In the genomic region with DNA sequence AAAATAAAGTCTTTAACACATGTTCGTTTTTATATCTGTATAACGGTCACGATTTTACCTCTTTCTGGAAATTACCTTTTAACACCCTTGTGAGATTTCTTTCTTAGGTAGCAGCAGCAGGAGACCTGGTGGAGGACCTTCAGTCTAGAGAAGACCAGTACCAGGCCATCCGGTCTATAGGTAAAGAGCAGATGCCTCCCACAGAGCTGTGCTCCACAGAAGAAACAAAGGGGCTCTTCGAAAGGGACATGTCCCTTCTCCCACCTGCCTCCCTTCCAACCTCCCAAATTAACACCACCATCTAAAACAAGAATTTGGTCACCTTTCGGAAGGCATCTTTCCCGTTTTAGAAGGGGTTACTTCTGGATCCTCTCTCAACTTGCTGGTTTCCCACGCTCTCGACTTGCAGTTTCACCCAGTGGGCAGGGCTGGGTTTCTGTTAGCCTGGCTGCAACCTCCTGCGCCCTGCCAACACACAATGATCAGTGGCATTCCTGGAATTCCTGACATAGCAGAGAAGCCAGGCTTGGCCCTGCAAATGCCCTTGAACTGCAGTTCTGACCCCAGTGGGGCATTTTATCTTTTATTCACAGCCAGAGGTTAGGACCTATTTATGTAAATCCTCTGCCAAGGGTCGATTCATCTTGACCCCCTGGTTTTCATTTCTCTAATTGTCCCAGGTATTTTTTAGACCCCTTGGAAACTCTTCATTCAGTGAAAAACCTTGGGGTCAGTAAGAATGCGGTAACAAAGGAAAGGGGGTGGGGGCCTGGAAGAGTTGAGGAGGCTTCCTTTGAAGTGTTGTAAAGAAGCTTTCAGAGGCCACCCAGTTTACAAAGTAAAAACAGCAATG, we compare ENCODE assay signal across 1 cellular context.
TF ChIP-seq lines count a peak whose summit lies in the region.

No MANE protein-coding gene starts in this region.

TF ChIP-seq in HepG2, 621 proteins besides CTCF, POLR2A, EP300 and RAD21 (continued from another document and continues in another):
- 0 out of 4 replicates have a peak, but pooled peaks of 1 of the 2 experiments have one; percentile 21 for TF ChIP-seq REST (IDR thresholded peaks at IDR 0.05; ENCODE audit: borderline replicate concordance in 1 of 2, low read depth in 1 of 2, low read length in 2 of 2)
- TF ChIP-seq MAFG (CRISPR knock-in tag; IDR thresholded peaks at IDR 0.05) = no peak
- TF ChIP-seq MED8 (CRISPR knock-in tag; IDR thresholded peaks at IDR 0.05; ENCODE audit: insufficient replicate concordance) = peak; percentile 58
- TF ChIP-seq ZNF678 (CRISPR knock-in tag; IDR thresholded peaks at IDR 0.05) = no peak
- peak; percentile 36; the same call in 1 of the 2 replicates for TF ChIP-seq FOXK1 (CRISPR knock-in tag; IDR thresholded peaks at IDR 0.05; ENCODE audit: borderline replicate concordance, low read depth)
- TF ChIP-seq ZNF234 (CRISPR knock-in tag; conservative IDR thresholded peaks at IDR 0.05) = no peak
- no peak for TF ChIP-seq EEA1 (CRISPR knock-in tag; IDR thresholded peaks at IDR 0.05; ENCODE audit: borderline replicate concordance)
- no peak for TF ChIP-seq AHR (CRISPR knock-in tag; IDR thresholded peaks at IDR 0.05)
- no peak for TF ChIP-seq BHLHE40 (IDR thresholded peaks at IDR 0.05; ENCODE audit: low read length)
- TF ChIP-seq ZBTB26 (CRISPR knock-in tag; IDR thresholded peaks at IDR 0.05; ENCODE audit: borderline replicate concordance) = peak; percentile 60; the same call in 1 of the 2 replicates
- TF ChIP-seq PHF20 (CRISPR knock-in tag; IDR thresholded peaks at IDR 0.05) = no peak
- TF ChIP-seq ZNF883 (CRISPR knock-in tag; IDR thresholded peaks at IDR 0.05; ENCODE audit: not compliant biosample characterization) = no peak
- TF ChIP-seq ZBTB20 (CRISPR knock-in tag; IDR thresholded peaks at IDR 0.05; ENCODE audit: borderline replicate concordance, low read depth) = 0 out of 2 replicates have a peak, but pooled peaks have one; percentile 40
- no peak for TF ChIP-seq ZNF569 (CRISPR knock-in tag; IDR thresholded peaks at IDR 0.05; ENCODE audit: borderline replicate concordance)
- TF ChIP-seq, protein P1, sequence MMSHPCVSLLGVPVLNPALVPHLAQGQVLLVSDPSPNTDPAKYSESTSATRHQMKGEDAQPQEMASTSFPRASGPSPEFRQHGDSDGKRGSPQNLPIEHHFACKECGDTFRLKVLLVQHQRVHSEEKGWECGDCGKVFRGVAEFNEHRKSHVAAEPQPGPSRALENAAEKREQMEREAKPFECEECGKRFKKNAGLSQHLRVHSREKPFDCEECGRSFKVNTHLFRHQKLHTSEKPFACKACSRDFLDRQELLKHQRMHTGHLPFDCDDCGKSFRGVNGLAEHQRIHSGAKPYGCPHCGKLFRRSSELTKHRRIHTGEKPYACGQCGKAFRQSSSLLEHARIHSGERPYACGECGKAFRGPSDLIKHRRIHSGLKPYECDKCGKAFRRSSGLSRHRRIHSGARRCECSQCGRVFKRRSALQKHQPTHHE (CRISPR knock-in tag; IDR thresholded peaks at IDR 0.05; ENCODE audit: borderline replicate concordance) = no peak
- TF ChIP-seq ERF (CRISPR knock-in tag; IDR thresholded peaks at IDR 0.05) = no peak
- TF ChIP-seq, protein P2, sequence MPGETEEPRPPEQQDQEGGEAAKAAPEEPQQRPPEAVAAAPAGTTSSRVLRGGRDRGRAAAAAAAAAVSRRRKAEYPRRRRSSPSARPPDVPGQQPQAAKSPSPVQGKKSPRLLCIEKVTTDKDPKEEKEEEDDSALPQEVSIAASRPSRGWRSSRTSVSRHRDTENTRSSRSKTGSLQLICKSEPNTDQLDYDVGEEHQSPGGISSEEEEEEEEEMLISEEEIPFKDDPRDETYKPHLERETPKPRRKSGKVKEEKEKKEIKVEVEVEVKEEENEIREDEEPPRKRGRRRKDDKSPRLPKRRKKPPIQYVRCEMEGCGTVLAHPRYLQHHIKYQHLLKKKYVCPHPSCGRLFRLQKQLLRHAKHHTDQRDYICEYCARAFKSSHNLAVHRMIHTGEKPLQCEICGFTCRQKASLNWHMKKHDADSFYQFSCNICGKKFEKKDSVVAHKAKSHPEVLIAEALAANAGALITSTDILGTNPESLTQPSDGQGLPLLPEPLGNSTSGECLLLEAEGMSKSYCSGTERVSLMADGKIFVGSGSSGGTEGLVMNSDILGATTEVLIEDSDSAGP (CRISPR knock-in tag; IDR thresholded peaks at IDR 0.05; ENCODE audit: borderline replicate concordance) = no peak
- TF ChIP-seq POLR2G (IDR thresholded peaks at IDR 0.05; ENCODE audit: low read depth, low read length) = peak; percentile 73
- no peak for TF ChIP-seq HOXD1 (CRISPR knock-in tag; IDR thresholded peaks at IDR 0.05)
- TF ChIP-seq ZFYVE20 (CRISPR knock-in tag; IDR thresholded peaks at IDR 0.05; ENCODE audit: borderline replicate concordance, low read depth) = no peak
- TF ChIP-seq ZNF501 (CRISPR knock-in tag; IDR thresholded peaks at IDR 0.05) = no peak; the same call in 1 of the 2 replicates
- peak; percentile 93 for TF ChIP-seq NCOA2 (CRISPR knock-in tag; IDR thresholded peaks at IDR 0.05)
- TF ChIP-seq KDM3A (CRISPR knock-in tag; IDR thresholded peaks at IDR 0.05; ENCODE audit: low read depth) = no peak
- TF ChIP-seq ADNP (CRISPR knock-in tag; IDR thresholded peaks at IDR 0.05) = no peak
- TF ChIP-seq, protein P3, sequence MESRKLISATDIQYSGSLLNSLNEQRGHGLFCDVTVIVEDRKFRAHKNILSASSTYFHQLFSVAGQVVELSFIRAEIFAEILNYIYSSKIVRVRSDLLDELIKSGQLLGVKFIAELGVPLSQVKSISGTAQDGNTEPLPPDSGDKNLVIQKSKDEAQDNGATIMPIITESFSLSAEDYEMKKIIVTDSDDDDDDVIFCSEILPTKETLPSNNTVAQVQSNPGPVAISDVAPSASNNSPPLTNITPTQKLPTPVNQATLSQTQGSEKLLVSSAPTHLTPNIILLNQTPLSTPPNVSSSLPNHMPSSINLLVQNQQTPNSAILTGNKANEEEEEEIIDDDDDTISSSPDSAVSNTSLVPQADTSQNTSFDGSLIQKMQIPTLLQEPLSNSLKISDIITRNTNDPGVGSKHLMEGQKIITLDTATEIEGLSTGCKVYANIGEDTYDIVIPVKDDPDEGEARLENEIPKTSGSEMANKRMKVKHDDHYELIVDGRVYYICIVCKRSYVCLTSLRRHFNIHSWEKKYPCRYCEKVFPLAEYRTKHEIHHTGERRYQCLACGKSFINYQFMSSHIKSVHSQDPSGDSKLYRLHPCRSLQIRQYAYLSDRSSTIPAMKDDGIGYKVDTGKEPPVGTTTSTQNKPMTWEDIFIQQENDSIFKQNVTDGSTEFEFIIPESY (CRISPR knock-in tag; IDR thresholded peaks at IDR 0.05) = no peak
- TF ChIP-seq, protein P4, sequence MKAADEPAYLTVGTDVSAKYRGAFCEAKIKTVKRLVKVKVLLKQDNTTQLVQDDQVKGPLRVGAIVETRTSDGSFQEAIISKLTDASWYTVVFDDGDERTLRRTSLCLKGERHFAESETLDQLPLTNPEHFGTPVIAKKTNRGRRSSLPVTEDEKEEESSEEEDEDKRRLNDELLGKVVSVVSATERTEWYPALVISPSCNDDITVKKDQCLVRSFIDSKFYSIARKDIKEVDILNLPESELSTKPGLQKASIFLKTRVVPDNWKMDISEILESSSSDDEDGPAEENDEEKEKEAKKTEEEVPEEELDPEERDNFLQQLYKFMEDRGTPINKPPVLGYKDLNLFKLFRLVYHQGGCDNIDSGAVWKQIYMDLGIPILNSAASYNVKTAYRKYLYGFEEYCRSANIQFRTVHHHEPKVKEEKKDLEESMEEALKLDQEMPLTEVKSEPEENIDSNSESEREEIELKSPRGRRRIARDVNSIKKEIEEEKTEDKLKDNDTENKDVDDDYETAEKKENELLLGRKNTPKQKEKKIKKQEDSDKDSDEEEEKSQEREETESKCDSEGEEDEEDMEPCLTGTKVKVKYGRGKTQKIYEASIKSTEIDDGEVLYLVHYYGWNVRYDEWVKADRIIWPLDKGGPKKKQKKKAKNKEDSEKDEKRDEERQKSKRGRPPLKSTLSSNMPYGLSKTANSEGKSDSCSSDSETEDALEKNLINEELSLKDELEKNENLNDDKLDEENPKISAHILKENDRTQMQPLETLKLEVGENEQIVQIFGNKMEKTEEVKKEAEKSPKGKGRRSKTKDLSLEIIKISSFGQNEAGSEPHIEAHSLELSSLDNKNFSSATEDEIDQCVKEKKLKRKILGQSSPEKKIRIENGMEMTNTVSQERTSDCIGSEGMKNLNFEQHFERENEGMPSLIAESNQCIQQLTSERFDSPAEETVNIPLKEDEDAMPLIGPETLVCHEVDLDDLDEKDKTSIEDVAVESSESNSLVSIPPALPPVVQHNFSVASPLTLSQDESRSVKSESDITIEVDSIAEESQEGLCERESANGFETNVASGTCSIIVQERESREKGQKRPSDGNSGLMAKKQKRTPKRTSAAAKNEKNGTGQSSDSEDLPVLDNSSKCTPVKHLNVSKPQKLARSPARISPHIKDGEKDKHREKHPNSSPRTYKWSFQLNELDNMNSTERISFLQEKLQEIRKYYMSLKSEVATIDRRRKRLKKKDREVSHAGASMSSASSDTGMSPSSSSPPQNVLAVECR (CRISPR knock-in tag; IDR thresholded peaks at IDR 0.05; ENCODE audit: borderline replicate concordance) = peak; percentile 18; the same call in 1 of the 2 replicates
- no peak for TF ChIP-seq GFI1 (CRISPR knock-in tag; IDR thresholded peaks at IDR 0.05; ENCODE audit: borderline replicate concordance)
- no peak for TF ChIP-seq YEATS2 (CRISPR knock-in tag; IDR thresholded peaks at IDR 0.05; ENCODE audit: borderline replicate concordance)
- no peak for TF ChIP-seq YEATS4 (CRISPR knock-in tag; IDR thresholded peaks at IDR 0.05; ENCODE audit: borderline replicate concordance)
- no peak for TF ChIP-seq CENPBD1 (CRISPR knock-in tag; IDR thresholded peaks at IDR 0.05; ENCODE audit: borderline replicate concordance, low read depth)
- TF ChIP-seq ZNF788 (CRISPR knock-in tag; IDR thresholded peaks at IDR 0.05; ENCODE audit: borderline replicate concordance) = peak; percentile 61; the same call in 1 of the 2 replicates
- peak; percentile 20; the same call in 1 of the 2 replicates for TF ChIP-seq PITX1 (CRISPR knock-in tag; IDR thresholded peaks at IDR 0.05)
- no peak for TF ChIP-seq ZSCAN12 (CRISPR knock-in tag; IDR thresholded peaks at IDR 0.05)
- TF ChIP-seq PHF5A (CRISPR knock-in tag; IDR thresholded peaks at IDR 0.05; ENCODE audit: low read depth, unreplicated experiment) = no peak
- no peak for TF ChIP-seq JARID2 (CRISPR knock-in tag; IDR thresholded peaks at IDR 0.05; ENCODE audit: insufficient replicate concordance)
- TF ChIP-seq KMT2A (CRISPR knock-in tag; IDR thresholded peaks at IDR 0.05) = no peak
- TF ChIP-seq, protein P5, sequence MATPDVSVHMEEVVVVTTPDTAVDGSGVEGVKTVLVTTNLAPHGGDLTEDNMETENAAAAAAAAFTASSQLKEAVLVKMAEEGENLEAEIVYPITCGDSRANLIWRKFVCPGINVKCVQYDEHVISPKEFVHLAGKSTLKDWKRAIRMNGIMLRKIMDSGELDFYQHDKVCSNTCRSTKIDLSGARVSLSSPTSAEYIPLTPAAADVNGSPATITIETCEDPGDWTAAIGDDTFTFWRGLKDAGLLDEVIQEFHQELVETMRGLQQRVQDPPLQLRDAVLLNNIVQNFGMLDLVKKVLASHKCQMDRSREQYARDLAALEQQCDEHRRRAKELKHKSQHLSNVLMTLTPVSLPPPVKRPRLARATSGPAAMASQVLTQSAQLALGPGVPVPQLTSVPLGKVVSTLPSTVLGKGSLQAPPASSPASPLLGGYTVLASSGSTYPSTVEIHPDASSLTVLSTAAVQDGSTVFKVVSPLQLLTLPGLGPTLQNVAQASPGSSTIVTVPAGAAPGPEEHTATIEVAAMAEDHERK (CRISPR knock-in tag; IDR thresholded peaks at IDR 0.05; ENCODE audit: low read depth) = no peak
- no peak for TF ChIP-seq NBN (conservative IDR thresholded peaks at IDR 0.05)
- no peak for TF ChIP-seq SRSF1 (optimal IDR thresholded peaks at IDR 0.05; ENCODE audit: low read depth, low read length)
